In genomic region chr20:3408251-3408637, GRCh38 we compare ENCODE assay signal across 1 cellular context.
TF ChIP-seq lines count a peak whose summit lies in the region.

No MANE protein-coding gene starts in this region.

TF ChIP-seq in HepG2, 621 proteins besides CTCF, POLR2A, EP300 and RAD21 (continued from another document and continues in another):
- TF ChIP-seq AFF4 (CRISPR knock-in tag; IDR thresholded peaks at IDR 0.05) = peak; percentile 69
- no peak for TF ChIP-seq PCBP1 (IDR thresholded peaks at IDR 0.05; ENCODE audit: borderline replicate concordance, low read depth, low read length)
- TF ChIP-seq MXD4 (CRISPR knock-in tag; IDR thresholded peaks at IDR 0.05) = no peak
- TF ChIP-seq ZNF558 (CRISPR knock-in tag; IDR thresholded peaks at IDR 0.05; ENCODE audit: borderline replicate concordance) = no peak
- no peak for TF ChIP-seq ZNF891 (CRISPR knock-in tag; IDR thresholded peaks at IDR 0.05)
- no peak for TF ChIP-seq ZFYVE20 (CRISPR knock-in tag; IDR thresholded peaks at IDR 0.05; ENCODE audit: borderline replicate concordance, low read depth)
- no peak; the same call in 1 of the 2 replicates for TF ChIP-seq KLF15 (CRISPR knock-in tag; IDR thresholded peaks at IDR 0.05; ENCODE audit: borderline replicate concordance)
- no peak for TF ChIP-seq FOXP1 (IDR thresholded peaks at IDR 0.05)
- TF ChIP-seq FOXP1 (CRISPR knock-in tag; IDR thresholded peaks at IDR 0.05) = no peak
- no peak for TF ChIP-seq BHLHE40 (IDR thresholded peaks at IDR 0.05; ENCODE audit: low read length)
- no peak for TF ChIP-seq REXO4 (CRISPR knock-in tag; IDR thresholded peaks at IDR 0.05; ENCODE audit: borderline replicate concordance)
- TF ChIP-seq ZFP1 (CRISPR knock-in tag; IDR thresholded peaks at IDR 0.05) = no peak
- TF ChIP-seq ZNF503 (CRISPR knock-in tag; IDR thresholded peaks at IDR 0.05) = no peak
- no peak for TF ChIP-seq PHF20 (CRISPR knock-in tag; IDR thresholded peaks at IDR 0.05)
- no peak for TF ChIP-seq ZNF281 (CRISPR knock-in tag; IDR thresholded peaks at IDR 0.05; ENCODE audit: borderline replicate concordance)
- TF ChIP-seq ZNF101 (CRISPR knock-in tag; IDR thresholded peaks at IDR 0.05; ENCODE audit: borderline replicate concordance, low read depth) = no peak
- TF ChIP-seq, protein P1, sequence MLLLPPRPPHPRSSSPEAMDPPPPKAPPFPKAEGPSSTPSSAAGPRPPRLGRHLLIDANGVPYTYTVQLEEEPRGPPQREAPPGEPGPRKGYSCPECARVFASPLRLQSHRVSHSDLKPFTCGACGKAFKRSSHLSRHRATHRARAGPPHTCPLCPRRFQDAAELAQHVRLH (CRISPR knock-in tag; IDR thresholded peaks at IDR 0.05; ENCODE audit: borderline replicate concordance, low read depth) = no peak
- TF ChIP-seq NFYC (CRISPR knock-in tag; IDR thresholded peaks at IDR 0.05) = no peak
- TF ChIP-seq, protein P2, sequence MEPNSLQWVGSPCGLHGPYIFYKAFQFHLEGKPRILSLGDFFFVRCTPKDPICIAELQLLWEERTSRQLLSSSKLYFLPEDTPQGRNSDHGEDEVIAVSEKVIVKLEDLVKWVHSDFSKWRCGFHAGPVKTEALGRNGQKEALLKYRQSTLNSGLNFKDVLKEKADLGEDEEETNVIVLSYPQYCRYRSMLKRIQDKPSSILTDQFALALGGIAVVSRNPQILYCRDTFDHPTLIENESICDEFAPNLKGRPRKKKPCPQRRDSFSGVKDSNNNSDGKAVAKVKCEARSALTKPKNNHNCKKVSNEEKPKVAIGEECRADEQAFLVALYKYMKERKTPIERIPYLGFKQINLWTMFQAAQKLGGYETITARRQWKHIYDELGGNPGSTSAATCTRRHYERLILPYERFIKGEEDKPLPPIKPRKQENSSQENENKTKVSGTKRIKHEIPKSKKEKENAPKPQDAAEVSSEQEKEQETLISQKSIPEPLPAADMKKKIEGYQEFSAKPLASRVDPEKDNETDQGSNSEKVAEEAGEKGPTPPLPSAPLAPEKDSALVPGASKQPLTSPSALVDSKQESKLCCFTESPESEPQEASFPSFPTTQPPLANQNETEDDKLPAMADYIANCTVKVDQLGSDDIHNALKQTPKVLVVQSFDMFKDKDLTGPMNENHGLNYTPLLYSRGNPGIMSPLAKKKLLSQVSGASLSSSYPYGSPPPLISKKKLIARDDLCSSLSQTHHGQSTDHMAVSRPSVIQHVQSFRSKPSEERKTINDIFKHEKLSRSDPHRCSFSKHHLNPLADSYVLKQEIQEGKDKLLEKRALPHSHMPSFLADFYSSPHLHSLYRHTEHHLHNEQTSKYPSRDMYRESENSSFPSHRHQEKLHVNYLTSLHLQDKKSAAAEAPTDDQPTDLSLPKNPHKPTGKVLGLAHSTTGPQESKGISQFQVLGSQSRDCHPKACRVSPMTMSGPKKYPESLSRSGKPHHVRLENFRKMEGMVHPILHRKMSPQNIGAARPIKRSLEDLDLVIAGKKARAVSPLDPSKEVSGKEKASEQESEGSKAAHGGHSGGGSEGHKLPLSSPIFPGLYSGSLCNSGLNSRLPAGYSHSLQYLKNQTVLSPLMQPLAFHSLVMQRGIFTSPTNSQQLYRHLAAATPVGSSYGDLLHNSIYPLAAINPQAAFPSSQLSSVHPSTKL (CRISPR knock-in tag; IDR thresholded peaks at IDR 0.05) = no peak
- TF ChIP-seq SNRNP70 (IDR thresholded peaks at IDR 0.05; ENCODE audit: low read depth, low read length) = no peak
- TF ChIP-seq IRF9 (CRISPR knock-in tag; IDR thresholded peaks at IDR 0.05; ENCODE audit: borderline replicate concordance) = no peak; the same call in 1 of the 2 replicates
- peak; percentile 50; the same call in 1 of the 2 replicates for TF ChIP-seq GFI1 (CRISPR knock-in tag; IDR thresholded peaks at IDR 0.05; ENCODE audit: borderline replicate concordance)
- TF ChIP-seq MYC (CRISPR knock-in tag; IDR thresholded peaks at IDR 0.05; ENCODE audit: borderline replicate concordance) = no peak
- peak; percentile 4; the same call in 1 of the 2 replicates for TF ChIP-seq ONECUT2 (CRISPR knock-in tag; IDR thresholded peaks at IDR 0.05)
- no peak for TF ChIP-seq ZBTB26 (CRISPR knock-in tag; IDR thresholded peaks at IDR 0.05; ENCODE audit: borderline replicate concordance)
- TF ChIP-seq FOSL1 (CRISPR knock-in tag; IDR thresholded peaks at IDR 0.05; ENCODE audit: borderline replicate concordance) = no peak
- no peak for TF ChIP-seq NCOA5 (CRISPR knock-in tag; IDR thresholded peaks at IDR 0.05)
- TF ChIP-seq ZNF674 (CRISPR knock-in tag; IDR thresholded peaks at IDR 0.05; ENCODE audit: low read depth) = no peak
- no peak for TF ChIP-seq KDM1A (CRISPR knock-in tag; IDR thresholded peaks at IDR 0.05)
- no peak for TF ChIP-seq MED8 (CRISPR knock-in tag; IDR thresholded peaks at IDR 0.05; ENCODE audit: insufficient replicate concordance)
- TF ChIP-seq CSRNP2 (CRISPR knock-in tag; conservative IDR thresholded peaks at IDR 0.05; ENCODE audit: low read depth) = no peak
- TF ChIP-seq KAT2B (IDR thresholded peaks at IDR 0.05; ENCODE audit: borderline replicate concordance, low read depth, low read length) = no peak
- no peak for TF ChIP-seq PRMT3 (CRISPR knock-in tag; IDR thresholded peaks at IDR 0.05; ENCODE audit: borderline replicate concordance, low read depth)
- TF ChIP-seq ZNF230 (CRISPR knock-in tag; IDR thresholded peaks at IDR 0.05) = 0 out of 2 replicates have a peak, but pooled peaks have one; percentile 4
- TF ChIP-seq GATAD1 (CRISPR knock-in tag; IDR thresholded peaks at IDR 0.05) = no peak
- TF ChIP-seq, protein P3, sequence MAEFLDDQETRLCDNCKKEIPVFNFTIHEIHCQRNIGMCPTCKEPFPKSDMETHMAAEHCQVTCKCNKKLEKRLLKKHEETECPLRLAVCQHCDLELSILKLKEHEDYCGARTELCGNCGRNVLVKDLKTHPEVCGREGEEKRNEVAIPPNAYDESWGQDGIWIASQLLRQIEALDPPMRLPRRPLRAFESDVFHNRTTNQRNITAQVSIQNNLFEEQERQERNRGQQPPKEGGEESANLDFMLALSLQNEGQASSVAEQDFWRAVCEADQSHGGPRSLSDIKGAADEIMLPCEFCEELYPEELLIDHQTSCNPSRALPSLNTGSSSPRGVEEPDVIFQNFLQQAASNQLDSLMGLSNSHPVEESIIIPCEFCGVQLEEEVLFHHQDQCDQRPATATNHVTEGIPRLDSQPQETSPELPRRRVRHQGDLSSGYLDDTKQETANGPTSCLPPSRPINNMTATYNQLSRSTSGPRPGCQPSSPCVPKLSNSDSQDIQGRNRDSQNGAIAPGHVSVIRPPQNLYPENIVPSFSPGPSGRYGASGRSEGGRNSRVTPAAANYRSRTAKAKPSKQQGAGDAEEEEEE (CRISPR knock-in tag; IDR thresholded peaks at IDR 0.05; ENCODE audit: borderline replicate concordance) = no peak
- TF ChIP-seq TARDBP (CRISPR knock-in tag; IDR thresholded peaks at IDR 0.05) = 0 out of 2 replicates have a peak, but pooled peaks have one; percentile 14
- no peak for TF ChIP-seq ZNF383 (CRISPR knock-in tag; IDR thresholded peaks at IDR 0.05; ENCODE audit: borderline replicate concordance)
- no peak for TF ChIP-seq HNRNPH1 (optimal IDR thresholded peaks at IDR 0.05; ENCODE audit: low read depth, low read length)
- peak; percentile 33; the same call in 1 of the 2 replicates for TF ChIP-seq NR2F2 (IDR thresholded peaks at IDR 0.05; ENCODE audit: borderline replicate concordance, low read depth)
- no peak for TF ChIP-seq TBL1XR1 (IDR thresholded peaks at IDR 0.05; ENCODE audit: borderline replicate concordance, low read length, partially characterized antibody)
